In genomic region chr11:69221086-69221485, GRCh38 we compare ENCODE assay signal across 23 cellular contexts.
A peak's percentile ranks its signal among the peaks of the same experiment; 100 is the strongest.
DNase-seq lines count a peak whose midpoint lies in the region; ATAC-seq and TF ChIP-seq lines count a peak whose summit lies in the region.
"Had no signal": no experiment of that assay in that cellular context is flagged by ENCODE, and none has a peak within 500 bp of the region (broad histone marks: within the 10 kb centered on the region; RNA-seq: fewer than 3 reads in every experiment).

No MANE protein-coding gene starts in this region.

- no peak for TF ChIP-seq POLR2A in body of pancreas (IDR thresholded peaks at IDR 0.05)

- DNase-seq in RWPE1 (ENCODE audit: low spot score): no peak
- DNase-seq in body of pancreas: peak in 2 of 4 donors; percentile 0
- DNase-seq in islet precursor cell: peak; percentile 13
- peak; percentile 12 for DNase-seq in sciatic nerve (ENCODE audit: low spot score)
- no peak for DNase-seq in DMS53 treated with DMSO at 0.1 percent for 48 hours (lab: John Stamatoyannopoulos, UW; ENCODE audit: unreplicated experiment)
- DNase-seq in GM13977 (ENCODE audit: low spot score): no peak
- DNase-seq in NCI-H82 (lab: John Stamatoyannopoulos, UW): no peak
- no peak for DNase-seq in activated CD4-positive, alpha-beta T cell treated with anti-CD3 and anti-CD28 coated beads for 1 hour
- DNase-seq: CD4-positive, alpha-beta memory T cell; DMS79; EL; GDM1; Karpas-422; NCI-H1092 treated with DMSO at 0.1 percent for 48 hours; NCI-H1436 treated with DMSO at 0.1 percent for 48 hours; NCI-H187 treated with DMSO at 0.1 percent for 48 hours; NCI-H524; NCI-H748 treated with DMSO at 0.1 percent for 48 hours; PC-9; SHP77 had no signal

- WGBS in body of pancreas, 2 donors: 70% methylated on average over 4 of the region's 4 CpGs

- TF ChIP-seq CTCF in RWPE1 (conservative IDR thresholded peaks at IDR 0.05; ENCODE audit: low read depth) (no peak), body of pancreas (IDR thresholded peaks at IDR 0.05) (no peak), GM13977 (IDR thresholded peaks at IDR 0.05; ENCODE audit: extremely low read depth, insufficient read depth, missing control alignments) (no peak)

- peaks cover 9% of the 10 kb centered on the region for H3K4me1 ChIP-seq in body of pancreas
- H3K4me1 ChIP-seq: Caco-2 had no signal

- H3K27ac ChIP-seq in RWPE1: peak overlapping the region; percentile 63
- H3K27ac ChIP-seq in body of pancreas: peak overlapping the region in 3 of 4 donors; percentile 58 to 72 (median 68)
- H3K27ac ChIP-seq: PC-9 had no signal

- no peaks in the 10 kb centered on the region for H3K9me3 ChIP-seq in body of pancreas

- no peaks in the 10 kb centered on the region for H3K36me3 ChIP-seq in body of pancreas (replicated peaks in 1 of 2; ENCODE audit: insufficient read depth in 1 of 2, low read depth in 2 of 2)

- POLR2A ChIA-PET in RWPE1 (lab: Yijun Ruan, JAX; ENCODE audit: low non-redundant PET): no interaction called here

- H3K4me3 ChIP-seq in body of pancreas: no peak overlapping the region
- H3K4me3 ChIP-seq: GM12878, PC-9 had no signal

- ATAC-seq in body of pancreas (no peak), sciatic nerve (no peak)
- ATAC-seq: GM12878, HepG2 had no signal

- intact Hi-C loops in body of pancreas (cut with DNase I): no loop called here
- intact Hi-C loops in sciatic nerve (cut with DNase I): no loop called here

- no peaks in the 10 kb centered on the region for H3K27me3 ChIP-seq in body of pancreas

- CTCF ChIA-PET in RWPE1 (lab: Yijun Ruan, JAX): no interaction called here

- in situ Hi-C loops in GM13977 (cut with MboI; ENCODE audit: low pct_unique_long_range_greater_than_20kb, low sequenced_read_pairs, unreplicated experiment): no loop called here

Comparison
In these comparisons a context has a peak if more than half of its experiments do, and no peak if none do; other contexts are left out.
1. DNase-seq: peak in islet precursor cell (single experiment) and sciatic nerve (single experiment); none in RWPE1 (single experiment), DMS53 treated with DMSO at 0.1 percent for 48 hours (single experiment), GM13977 (single experiment), NCI-H82 (single experiment) and activated CD4-positive, alpha-beta T cell treated with anti-CD3 and anti-CD28 coated beads for 1 hour (single experiment).